ENCODE assay signal across 7 cellular contexts in genomic region chr22:40818192-40818746, GRCh38. TPM values are rescaled to one million over a fixed set of nuclear protein-coding genes. Genes with fewer than 3 reads are reported as not detected.
DNase-seq lines count a peak whose midpoint lies in the region.

No MANE protein-coding gene starts in this region.

- H3K4me3 ChIP-seq in GM23248 (peak overlapping the region; percentile 95), SJSA1 (peak overlapping the region; percentile 93), esophagus (ENCODE audit: low read depth in 1 of 2, low read length in 2 of 2) (peak overlapping the region; percentile 87 to 98), rectal smooth muscle tissue (ENCODE audit: low read length) (peak overlapping the region; percentile 99)

- peaks cover 2% of the 10 kb centered on the region; the same call in 1 of the 2 replicates for H3K36me3 ChIP-seq in GM23248 (ENCODE audit: low read depth)
- H3K36me3 ChIP-seq in SJSA1: peaks cover 30% of the 10 kb centered on the region
- no peaks in the 10 kb centered on the region for H3K36me3 ChIP-seq in esophagus (ENCODE audit: control insufficient read depth in 2 of 2, insufficient read depth in 2 of 2, low read length in 1 of 2)
- no peaks in the 10 kb centered on the region for H3K36me3 ChIP-seq in rectal smooth muscle tissue (ENCODE audit: control insufficient read depth, insufficient read depth, low read length)

- H3K4me2 ChIP-seq in GM23248 (ENCODE audit: unreplicated experiment): peak overlapping the region; percentile 85

- peak; percentile 25 for DNase-seq in GM23248
- no peak for DNase-seq in SJSA1 (ENCODE audit: low read depth in 1 of 2, low spot score in 2 of 2)
- DNase-seq in NCI-H226: no peak
- DNase-seq in NCI-H2227 (lab: John Stamatoyannopoulos, UW; ENCODE audit: unreplicated experiment): no peak
- no peak for DNase-seq in NCI-H1694 (lab: John Stamatoyannopoulos, UW)

- H3K9me3 ChIP-seq in GM23248 (ENCODE audit: low read depth) (no peaks in the 10 kb centered on the region), SJSA1 (replicated peaks) (no peaks in the 10 kb centered on the region), esophagus (ENCODE audit: control insufficient read depth in 2 of 2, insufficient read depth in 1 of 2, low read depth in 1 of 2, low read length in 1 of 2) (no peaks in the 10 kb centered on the region)

- H3K4me1 ChIP-seq in GM23248 (ENCODE audit: insufficient read depth) (peaks cover 15% of the 10 kb centered on the region), SJSA1 (replicated peaks) (peaks cover 18% of the 10 kb centered on the region), esophagus (ENCODE audit: control insufficient read depth in 2 of 2, insufficient read depth in 2 of 2, low read length in 1 of 2) (no peaks in the 10 kb centered on the region), rectal smooth muscle tissue (ENCODE audit: control insufficient read depth, insufficient read depth, low read length) (peaks cover 15% of the 10 kb centered on the region)

- in situ Hi-C loops in GM23248 (cut with MboI): no loop called here

- H3K9me2 ChIP-seq in GM23248 (ENCODE audit: insufficient read depth): no peaks in the 10 kb centered on the region

- peaks cover 32% of the 10 kb centered on the region for H3F3A ChIP-seq in GM23248 (ENCODE audit: insufficient read depth)

- H4K20me1 ChIP-seq in GM23248 (ENCODE audit: insufficient read depth): no peaks in the 10 kb centered on the region

- H3K9ac ChIP-seq in GM23248 (peak overlapping the region; percentile 92), rectal smooth muscle tissue (ENCODE audit: low read length) (peak overlapping the region; percentile 92)

- 3 to 12% methylated on average over 14 of the region's 14 CpGs for WGBS in GM23248 (ENCODE audit: low coverage in 1 of 2, low lambda C conversion rate in 2 of 2, missing lambda C conversion rate in 2 of 2), 2 experiments
- 21 to 34% methylated on average over 14 of the region's 14 CpGs for WGBS in esophagus, 2 donors

- peak overlapping the region; percentile 99 for H2AFZ ChIP-seq in GM23248

- H3K27me3 ChIP-seq in GM23248 (replicated peaks; ENCODE audit: insufficient read depth) (no peaks in the 10 kb centered on the region), SJSA1 (replicated peaks) (no peaks in the 10 kb centered on the region), esophagus (ENCODE audit: control insufficient read depth in 1 of 2, insufficient read depth in 2 of 2, low read length in 2 of 2) (no peaks in the 10 kb centered on the region), rectal smooth muscle tissue (ENCODE audit: control insufficient read depth, insufficient read depth, low read length) (no peaks in the 10 kb centered on the region)

- peaks cover 56% of the 10 kb centered on the region for H3K79me2 ChIP-seq in GM23248 (ENCODE audit: insufficient read depth)

- H3K27ac ChIP-seq in GM23248 (no peak overlapping the region), SJSA1 (no peak overlapping the region), esophagus (ENCODE audit: low read depth in 2 of 2, low read length in 1 of 2) (no peak overlapping the region), rectal smooth muscle tissue (ENCODE audit: low read depth, low read length) (no peak overlapping the region)

RNA-seq across cellular contexts. Expression of gene SLC25A17, which starts 0.9 kb away (rescaled TPM):
- total RNA-seq in GM23248 (2014; rRNA removed; shearing (Covaris generic)): 19.6 and 28.1 TPM in 2 replicates
- polyA plus RNA-seq in GM23248 (2016; fragmentation: Nextera tagmentation; extraction: Ambion mirVana) (27.6 and 28.6 TPM in 2 replicates), esophagus (10 to 100 TPM in 1 of 2 donors, 1 to 10 TPM in 1; 7.4 to 11.2 TPM)
- 38.8 and 40.2 TPM in 2 replicates for total RNA-seq in SJSA1 (2014; rRNA removed; shearing (Covaris generic))

RNA-seq across cellular contexts. Expression of gene ST13, which starts 38.2 kb away (rescaled TPM):
- total RNA-seq in GM23248 (2014; rRNA removed; shearing (Covaris generic)): 117 and 141 TPM in 2 replicates
- polyA plus RNA-seq in GM23248 (2016; fragmentation: Nextera tagmentation; extraction: Ambion mirVana) (161 and 174 TPM in 2 replicates), esophagus (10 to 100 TPM; 29.3 to 96.9 TPM)
- total RNA-seq in SJSA1 (2014; rRNA removed; shearing (Covaris generic)): 190 and 334 TPM in 2 replicates

RNA-seq across cellular contexts. Expression of gene XPNPEP3, which starts 38.7 kb away (rescaled TPM):
- 11.3 and 13.8 TPM in 2 replicates for total RNA-seq in GM23248 (2014; rRNA removed; shearing (Covaris generic))
- polyA plus RNA-seq in GM23248 (2016; fragmentation: Nextera tagmentation; extraction: Ambion mirVana) (5.6 and 6.4 TPM in 2 replicates), esophagus (1 to 10 TPM; 2.6 to 9.3 TPM)
- total RNA-seq in SJSA1 (2014; rRNA removed; shearing (Covaris generic)): 9.7 and 14.9 TPM in 2 replicates

RNA-seq across cellular contexts. Expression of gene DNAJB7, which starts 43.6 kb away (rescaled TPM):
- total RNA-seq in GM23248 (2014; rRNA removed; shearing (Covaris generic)): not detected in 2 replicates
- 0.16 and 0.23 TPM in 2 replicates for polyA plus RNA-seq in GM23248 (2016; fragmentation: Nextera tagmentation; extraction: Ambion mirVana)
- not detected in 2 replicates for total RNA-seq in SJSA1 (2014; rRNA removed; shearing (Covaris generic))
- polyA plus RNA-seq in esophagus: not detected
